ENCODE assay signal across 8 cellular contexts in the genomic region with DNA sequence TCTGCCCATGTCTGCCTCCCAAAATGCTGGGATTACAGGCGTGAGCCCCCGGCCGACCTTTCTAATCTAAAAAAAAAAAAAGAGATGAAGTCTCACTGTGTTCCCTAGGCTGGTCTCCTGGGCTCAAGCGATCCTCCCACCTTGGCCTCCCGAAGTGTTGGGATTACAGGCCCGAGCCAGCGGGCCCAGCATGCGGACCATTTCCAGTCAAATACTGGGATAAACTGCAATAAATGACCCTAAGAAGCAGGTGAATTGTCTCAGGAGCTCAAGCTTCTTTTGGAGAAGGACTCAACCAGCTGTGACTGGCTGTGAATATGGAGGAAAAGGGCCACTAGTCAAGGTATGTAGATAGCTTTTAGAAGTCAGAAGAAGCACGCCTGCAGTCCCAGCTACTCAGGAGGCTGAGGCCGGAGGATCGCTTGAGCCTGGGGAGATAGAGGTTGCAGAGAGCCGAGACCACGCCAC. TPM values are rescaled to one million over a fixed set of nuclear protein-coding genes. Genes with fewer than 3 reads are reported as not detected.
DNase-seq lines count a peak whose midpoint lies in the region; ATAC-seq and TF ChIP-seq lines count a peak whose summit lies in the region.

No MANE protein-coding gene starts in this region.

- no peak for TF ChIP-seq POLR2A in suprapubic skin (IDR thresholded peaks at IDR 0.05)

- in situ Hi-C loops in KBM-7 (cut with MboI; ENCODE audit: low pct_unique_long_range_greater_than_20kb, low sequenced_read_pairs): no loop called here

- H3K4me3 ChIP-seq in iPS-20b (ENCODE audit: low read length): peak overlapping the region; percentile 72
- peak overlapping the region; percentile 96 for H3K4me3 ChIP-seq in suprapubic skin

- peak overlapping the region; percentile 60 for H3K27ac ChIP-seq in iPS-20b (ENCODE audit: low read length)
- H3K27ac ChIP-seq in suprapubic skin: peak overlapping the region; percentile 100

- intact Hi-C loops in activated CD4-positive, alpha-beta T cell treated with anti-CD3 and anti-CD28 coated beads, Interleukin-2, amount 10 ng/mL, durations not matched to agents 24 days and 14 days (cut with micrococcal nuclease): loop anchor here (1.0 to 10.0 kb wide), 3 partner anchors 36 to 439 kb away; a partner anchor contains a TSS

- H3K9ac ChIP-seq in iPS-20b (ENCODE audit: low read depth, low read length): peak overlapping the region; percentile 70; the same call in 1 of the 2 replicates

- H3K4me3 Mint-ChIP-seq in activated CD4-positive, alpha-beta T cell treated with anti-CD3 and anti-CD28 coated beads, Interleukin-2, amount 10 ng/mL, durations not matched to agents 24 days and 14 days: peak overlapping the region; percentile 99
- peak overlapping the region; percentile 90 for H3K4me3 Mint-ChIP-seq in activated T-cell treated with anti-CD3 and anti-CD28 coated beads, Interleukin-2, amount 50 U/mL, for 4 hours

- peak; percentile 0 for ATAC-seq in activated T-cell treated with anti-CD3 and anti-CD28 coated beads, Interleukin-2, amount 50 U/mL, for 4 hours

- no peak for TF ChIP-seq EP300 in suprapubic skin (IDR thresholded peaks at IDR 0.05)

- no peaks in the 10 kb centered on the region for H3K27me3 ChIP-seq in iPS-20b (ENCODE audit: insufficient read depth, low read length)
- H3K27me3 ChIP-seq in suprapubic skin: no peaks in the 10 kb centered on the region

- H3K9me3 Mint-ChIP-seq in activated CD4-positive, alpha-beta T cell treated with anti-CD3 and anti-CD28 coated beads, Interleukin-2, amount 10 ng/mL, durations not matched to agents 24 days and 14 days: no peaks in the 10 kb centered on the region
- no peaks in the 10 kb centered on the region for H3K9me3 Mint-ChIP-seq in activated T-cell treated with anti-CD3 and anti-CD28 coated beads, Interleukin-2, amount 50 U/mL, for 4 hours

- H3K4me1 Mint-ChIP-seq in activated CD4-positive, alpha-beta T cell treated with anti-CD3 and anti-CD28 coated beads, Interleukin-2, amount 10 ng/mL, durations not matched to agents 24 days and 14 days: peaks cover 41% of the 10 kb centered on the region
- peaks cover 44% of the 10 kb centered on the region for H3K4me1 Mint-ChIP-seq in activated T-cell treated with anti-CD3 and anti-CD28 coated beads, Interleukin-2, amount 50 U/mL, for 4 hours (ENCODE audit: low read depth)

- H3K9me3 ChIP-seq in iPS-20b (ENCODE audit: insufficient read depth, low read depth, low read length) (no peaks in the 10 kb centered on the region), suprapubic skin (no peaks in the 10 kb centered on the region)

- peaks cover 12% of the 10 kb centered on the region for H3K36me3 Mint-ChIP-seq in activated CD4-positive, alpha-beta T cell treated with anti-CD3 and anti-CD28 coated beads, Interleukin-2, amount 10 ng/mL, durations not matched to agents 24 days and 14 days (ENCODE audit: low read depth)
- peaks cover 5% of the 10 kb centered on the region for H3K36me3 Mint-ChIP-seq in activated T-cell treated with anti-CD3 and anti-CD28 coated beads, Interleukin-2, amount 50 U/mL, for 4 hours (ENCODE audit: insufficient read depth)

- H3K36me3 ChIP-seq in iPS-20b (ENCODE audit: insufficient read depth, low read depth, low read length) (no peaks in the 10 kb centered on the region), suprapubic skin (no peaks in the 10 kb centered on the region)

- no peaks in the 10 kb centered on the region for H3K4me1 ChIP-seq in iPS-20b (ENCODE audit: insufficient read depth, low read length)
- peaks cover 40% of the 10 kb centered on the region for H3K4me1 ChIP-seq in suprapubic skin

- no peak for DNase-seq in activated CD4-positive, alpha-beta T cell treated with anti-CD3 and anti-CD28 coated beads, Interleukin-2, amount 10 ng/mL, durations not matched to agents 24 days and 14 days
- no peak for DNase-seq in activated CD4-positive, alpha-beta T cell treated with anti-CD3 and anti-CD28 coated beads, Interleukin-2, amount 50 U/mL, for 4 hours
- DNase-seq in activated T-cell treated with anti-CD3 and anti-CD28 coated beads, Interleukin-2, amount 50 U/mL, for 4 hours: no peak
- DNase-seq in suprapubic skin (ENCODE audit: low spot score in 2 of 2) (no peak), HuH-7.5 (ENCODE audit: low spot score) (no peak), KBM-7 (no peak), activated gamma-delta T cell (lab: John Stamatoyannopoulos, UW) (no peak)

- H3K27me3 Mint-ChIP-seq in activated CD4-positive, alpha-beta T cell treated with anti-CD3 and anti-CD28 coated beads, Interleukin-2, amount 10 ng/mL, durations not matched to agents 24 days and 14 days: no peaks in the 10 kb centered on the region
- H3K27me3 Mint-ChIP-seq in activated T-cell treated with anti-CD3 and anti-CD28 coated beads, Interleukin-2, amount 50 U/mL, for 4 hours (ENCODE audit: low read depth): no peaks in the 10 kb centered on the region

- H3K27ac Mint-ChIP-seq in activated CD4-positive, alpha-beta T cell treated with anti-CD3 and anti-CD28 coated beads, Interleukin-2, amount 10 ng/mL, durations not matched to agents 24 days and 14 days: peak overlapping the region; percentile 99

- TF ChIP-seq CTCF in suprapubic skin (IDR thresholded peaks at IDR 0.05): no peak

- WGBS in suprapubic skin: 79% methylated on average over 12 of the region's 13 CpGs

RNA-seq across cellular contexts. Expression of a gene that starts 0.6 kb away (rescaled TPM):
- total RNA-seq in activated CD4-positive, alpha-beta T cell treated with anti-CD3 and anti-CD28 coated beads, Interleukin-2, amount 10 ng/mL, durations not matched to agents 24 days and 14 days: 87.0 and 87.8 TPM in 2 replicates
- total RNA-seq in activated T-cell treated with anti-CD3 and anti-CD28 coated beads, Interleukin-2, amount 50 U/mL, for 4 hours: 100 to 1,000 TPM; 113 to 125 (median 122) TPM
- 10 to 100 TPM; 12.8 to 15.7 (median 13.3) TPM for total RNA-seq in suprapubic skin

RNA-seq across cellular contexts. Expression of a gene that starts 36.0 kb away (rescaled TPM):
- 50.2 and 50.4 TPM in 2 replicates for total RNA-seq in activated CD4-positive, alpha-beta T cell treated with anti-CD3 and anti-CD28 coated beads, Interleukin-2, amount 10 ng/mL, durations not matched to agents 24 days and 14 days
- 10 to 100 TPM; 48.9 to 54.8 (median 50.2) TPM for total RNA-seq in activated T-cell treated with anti-CD3 and anti-CD28 coated beads, Interleukin-2, amount 50 U/mL, for 4 hours
- 10 to 100 TPM; 15.7 to 23.1 (median 18.4) TPM for total RNA-seq in suprapubic skin
